In genomic region chr22:38461414-38462081, GRCh38 we compare ENCODE assay signal across 7 cellular contexts. TPM values are rescaled to one million over a fixed set of nuclear protein-coding genes. Genes with fewer than 3 reads are reported as not detected.
DNase-seq lines count a peak whose midpoint lies in the region; ATAC-seq and TF ChIP-seq lines count a peak whose summit lies in the region.

No MANE protein-coding gene starts in this region.

- H3K4me1 ChIP-seq in GM23248 (ENCODE audit: insufficient read depth): no peaks in the 10 kb centered on the region; the same call in 1 of the 2 replicates

- H3K27ac Mint-ChIP-seq in activated B cell treated with CpG ODN at 0.5 μM for 24 hours (no peak overlapping the region), chondrocyte (ENCODE audit: unreplicated experiment) (peak overlapping the region; percentile 36)

- CTCF ChIA-PET in activated B cell treated with CpG ODN at 0.5 μM for 24 hours (lab: Charles Lee): no interaction called here

- H3K27me3 Mint-ChIP-seq in activated B cell treated with CpG ODN at 0.5 μM for 24 hours: peaks cover 77% of the 10 kb centered on the region
- peaks cover 21% of the 10 kb centered on the region for H3K27me3 Mint-ChIP-seq in chondrocyte (ENCODE audit: low read depth)

- peak; percentile 67 for ATAC-seq in activated B cell treated with CpG ODN at 0.5 μM for 24 hours (ENCODE audit: low read depth)
- no peak for ATAC-seq in HG03457 (IDR thresholded peaks at IDR 0.05; ENCODE audit: unreplicated experiment)

- H3K27me3 ChIP-seq in GM23248 (replicated peaks; ENCODE audit: insufficient read depth) (peaks cover 37% of the 10 kb centered on the region), kidney epithelial cell (ENCODE audit: control insufficient read depth, insufficient read depth, low read length) (peaks cover 31% of the 10 kb centered on the region)

- H3K9me3 Mint-ChIP-seq in activated B cell treated with CpG ODN at 0.5 μM for 24 hours: no peaks in the 10 kb centered on the region
- H3K9me3 Mint-ChIP-seq in chondrocyte (ENCODE audit: low read depth): no peaks in the 10 kb centered on the region

- in situ Hi-C loops in GM23248 (cut with MboI): no loop called here

- peak overlapping the region; percentile 55 for H3K4me3 ChIP-seq in GM23248
- no peak overlapping the region for H3K4me3 ChIP-seq in kidney epithelial cell (ENCODE audit: low read depth, low read length)

- H3K79me2 ChIP-seq in GM23248 (ENCODE audit: insufficient read depth): no peaks in the 10 kb centered on the region

- peaks cover 9% of the 10 kb centered on the region for H3K4me1 Mint-ChIP-seq in activated B cell treated with CpG ODN at 0.5 μM for 24 hours
- peaks cover 9% of the 10 kb centered on the region for H3K4me1 Mint-ChIP-seq in chondrocyte (ENCODE audit: low read depth)

- intact Hi-C loops in activated B cell treated with CpG ODN at 0.5 μM for 24 hours (cut with micrococcal nuclease): no loop called here

- DNase-seq in GM23248 (peak; percentile 89), NCI-H2171 treated with DMSO at 0.1 percent for 48 hours (lab: John Stamatoyannopoulos, UW) (peak; percentile 88), activated B cell treated with CpG ODN at 0.5 μM for 24 hours (no peak), chondrocyte (ENCODE audit: low spot score) (peak; percentile 90), kidney epithelial cell (ENCODE audit: low read depth) (peak; percentile 42)
- peak; percentile 44 to 60 for DNase-seq in stimulated activated CD4-positive, alpha-beta T cell treated with anti-CD3 and anti-CD28 coated beads, Interleukin-15, amount 100 ng/mL, for 48 hours (ENCODE audit: low read depth in 2 of 2)

- WGBS in GM23248 (ENCODE audit: low coverage in 1 of 2, low lambda C conversion rate in 2 of 2, missing lambda C conversion rate in 2 of 2), 2 experiments: 12 to 15% methylated on average over 46 to 51 of the region's 51 CpGs

- H3K9ac ChIP-seq in GM23248: no peak overlapping the region

- H3K36me3 ChIP-seq in GM23248 (ENCODE audit: low read depth) (no peaks in the 10 kb centered on the region), kidney epithelial cell (ENCODE audit: control insufficient read depth, insufficient read depth, low read length) (no peaks in the 10 kb centered on the region)

- H3K4me3 Mint-ChIP-seq in activated B cell treated with CpG ODN at 0.5 μM for 24 hours (no peak overlapping the region), chondrocyte (ENCODE audit: unreplicated experiment) (peak overlapping the region; percentile 65)

- peak overlapping the region; percentile 56 for H3K4me2 ChIP-seq in GM23248 (ENCODE audit: unreplicated experiment)

- H3K9me3 ChIP-seq in GM23248 (ENCODE audit: low read depth): no peaks in the 10 kb centered on the region

- H3F3A ChIP-seq in GM23248 (ENCODE audit: insufficient read depth): no peaks in the 10 kb centered on the region

- POLR2A ChIA-PET in activated B cell treated with CpG ODN at 0.5 μM for 24 hours (lab: Charles Lee): no interaction called here

- TF ChIP-seq CTCF in activated B cell treated with CpG ODN at 0.5 μM for 24 hours (IDR thresholded peaks at IDR 0.05) (no peak), chondrocyte (IDR thresholded peaks at IDR 0.05) (no peak), kidney epithelial cell (IDR thresholded peaks at IDR 0.05; ENCODE audit: insufficient read depth, low read length, poor library complexity, severe bottlenecking) (no peak)

- no peak overlapping the region for H3K27ac ChIP-seq in GM23248

- peak overlapping the region; percentile 46; the same call in 1 of the 2 replicates for H2AFZ ChIP-seq in GM23248

- H3K36me3 Mint-ChIP-seq in activated B cell treated with CpG ODN at 0.5 μM for 24 hours (ENCODE audit: low read depth) (no peaks in the 10 kb centered on the region), chondrocyte (ENCODE audit: low read depth) (no peaks in the 10 kb centered on the region)

- no peaks in the 10 kb centered on the region for H3K9me2 ChIP-seq in GM23248 (ENCODE audit: insufficient read depth)

- no peaks in the 10 kb centered on the region for H4K20me1 ChIP-seq in GM23248 (ENCODE audit: insufficient read depth)

RNA-seq across cellular contexts. Expression of gene KDELR3, which starts 6.3 kb away (rescaled TPM):
- 191 and 197 TPM in 2 replicates for total RNA-seq in GM23248 (2014; rRNA removed; shearing (Covaris generic))
- polyA plus RNA-seq in GM23248 (2016; fragmentation: Nextera tagmentation; extraction: Ambion mirVana): 326 and 335 TPM in 2 replicates
- not detected in 2 replicates for total RNA-seq in activated B cell treated with CpG ODN at 0.5 μM for 24 hours
- 127 to 137 TPM (median 134 TPM) in 3 replicates for total RNA-seq in chondrocyte
- 17.0 and 18.5 TPM in 2 replicates for total RNA-seq in kidney epithelial cell

RNA-seq across cellular contexts. Expression of gene KCNJ4, which starts 6.5 kb away (rescaled TPM):
- not detected in 2 replicates for total RNA-seq in GM23248 (2014; rRNA removed; shearing (Covaris generic))
- polyA plus RNA-seq in GM23248 (2016; fragmentation: Nextera tagmentation; extraction: Ambion mirVana): not detected in 2 replicates
- total RNA-seq in activated B cell treated with CpG ODN at 0.5 μM for 24 hours (not detected in 2 replicates), chondrocyte (0.27 to 0.33 TPM (median 0.27 TPM) in 3 replicates), kidney epithelial cell (not detected in 2 replicates)

RNA-seq across cellular contexts. Expression of gene DDX17, which starts 44.6 kb away (rescaled TPM):
- 312 and 370 TPM in 2 replicates for total RNA-seq in GM23248 (2014; rRNA removed; shearing (Covaris generic))
- polyA plus RNA-seq in GM23248 (2016; fragmentation: Nextera tagmentation; extraction: Ambion mirVana): 28.5 and 30.1 TPM in 2 replicates
- 533 and 612 TPM in 2 replicates for total RNA-seq in activated B cell treated with CpG ODN at 0.5 μM for 24 hours
- 306 to 362 TPM (median 321 TPM) in 3 replicates for total RNA-seq in chondrocyte
- 333 and 445 TPM in 2 replicates for total RNA-seq in kidney epithelial cell

Comparison
In these comparisons a context has a peak if more than half of its experiments do, and no peak if none do; other contexts are left out.
1. RNA of gene KDELR3, which starts 6.3 kb away (total RNA-seq): 191 to 197 TPM in GM23248, 127 to 137 TPM in chondrocyte and 17.0 to 18.5 TPM in kidney epithelial cell; not detected in activated B cell treated with CpG ODN at 0.5 μM for 24 hours; every median in the first group is over 10 times any median in the second.